In the genomic region with DNA sequence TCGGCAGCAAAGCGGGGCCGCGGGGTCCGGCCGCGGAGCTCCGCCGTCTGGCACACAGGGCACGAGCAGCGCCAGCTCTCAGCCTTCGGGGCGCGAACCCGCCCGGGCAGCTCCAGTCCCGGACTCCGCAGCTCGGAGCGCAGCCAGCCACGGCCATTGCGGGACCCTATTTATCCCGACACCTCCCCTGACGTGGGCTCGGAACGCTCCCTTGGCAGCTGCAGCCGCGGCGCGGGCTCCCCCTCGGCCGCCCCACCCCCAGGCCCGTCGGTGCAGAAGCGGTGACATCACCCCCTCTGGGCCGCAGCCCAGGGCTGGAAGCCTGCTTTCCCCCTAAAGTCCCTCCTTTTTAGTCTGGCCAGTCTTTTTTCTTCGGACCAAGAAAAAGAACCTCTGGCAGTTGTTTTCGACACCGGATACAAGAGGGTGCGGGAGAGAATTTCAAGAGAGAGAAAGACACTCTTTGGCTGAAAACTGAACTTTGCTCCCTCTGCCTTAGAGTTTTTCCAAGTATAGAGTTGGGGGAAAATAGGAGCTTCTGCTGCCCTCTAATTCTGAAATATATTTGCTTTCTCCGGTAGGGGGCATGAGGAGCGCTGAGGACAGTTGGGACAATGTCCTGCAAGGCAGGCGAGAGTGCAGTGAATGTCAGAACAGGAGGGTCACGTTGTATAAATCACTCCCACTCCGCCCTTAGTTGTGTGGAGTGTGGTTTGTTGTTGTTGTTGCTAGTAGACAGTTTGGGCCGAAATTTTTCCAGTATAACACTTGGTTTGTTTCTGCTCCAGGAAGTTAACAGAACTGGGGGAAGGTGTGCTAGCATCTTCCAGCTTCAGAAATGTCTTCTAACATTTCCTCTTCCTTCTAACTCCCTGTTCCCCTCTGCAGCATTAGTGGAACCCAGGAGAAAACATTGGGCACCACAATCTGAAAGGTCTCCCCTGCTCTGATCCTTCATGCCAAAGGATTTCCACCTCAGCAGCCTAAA, we compare ENCODE assay signal across 8 cellular contexts. TPM values are rescaled to one million over a fixed set of nuclear protein-coding genes. Genes with fewer than 3 reads are reported as not detected.
A peak's percentile ranks its signal among the peaks of the same experiment; 100 is the strongest.
DNase-seq lines count a peak whose midpoint lies in the region; ATAC-seq and TF ChIP-seq lines count a peak whose summit lies in the region.

A gene (minus strand): TSS at position 145 of the 988 bp plus-strand sequence. CDS start 280 bp downstream, outside the sequence.

- 2% methylated on average over 17 of the region's 46 CpGs for WGBS in SK-N-SH (ENCODE audit: low lambda C conversion rate)
- WGBS in mesodermal cell (ENCODE audit: insufficient coverage in 2 of 2), 2 experiments = 1% methylated on average over 36 to 42 of the region's 46 CpGs
- 1% methylated on average over 37 to 41 of the region's 46 CpGs for WGBS in tibial nerve, 2 donors

- H3K9me3 ChIP-seq in SK-N-SH = no peaks in the 10 kb centered on the region
- H3K9me3 ChIP-seq in mesodermal cell (ENCODE audit: control insufficient read depth, low read length) = no peaks in the 10 kb centered on the region
- H3K9me3 ChIP-seq in tibial nerve = no peaks in the 10 kb centered on the region

- H3K27ac ChIP-seq in SK-N-SH (ENCODE audit: low read depth in 2 of 2, low read length in 1 of 2) = no peak within 1 kb of the TSS
- peak within 1 kb of the TSS; percentile 30 for H3K27ac ChIP-seq in mesodermal cell (ENCODE audit: low read depth, low read length, severe bottlenecking)
- H3K27ac ChIP-seq in tibial nerve = peak within 1 kb of the TSS; percentile 69 to 90 (median 85)

- TF ChIP-seq RAD21 in SK-N-SH (IDR thresholded peaks at IDR 0.05; ENCODE audit: low read length) = peak; percentile 69

- H3K9me2 ChIP-seq in SK-N-SH = no peaks in the 10 kb centered on the region

- CTCF ChIA-PET in SK-N-SH (lab: Yijun Ruan, JAX) = interaction anchor here (0.5 to 16.2 kb wide), 82 partner anchors 9 to 817 kb away, joined by 3 to 280 read pairs (median 4); a partner anchor contains a TSS

- POLR2A ChIA-PET in SK-N-SH (lab: Yijun Ruan, JAX) = interaction anchor here (1.1 kb wide), 1 partner anchor 261 kb away, joined by 3 read pairs; a partner anchor contains a TSS

- H3K79me2 ChIP-seq in SK-N-SH (ENCODE audit: insufficient read depth) = peaks cover 5% of the 10 kb centered on the region; the same call in 1 of the 2 replicates

- H3K36me3 Mint-ChIP-seq in CD14-positive monocyte = no peaks in the 10 kb centered on the region

- H2AFZ ChIP-seq in SK-N-SH (ENCODE audit: low read depth) = peak within 1 kb of the TSS; percentile 45; the same call in 1 of the 2 replicates

- H3K4me3 Mint-ChIP-seq in CD14-positive monocyte = peak within 1 kb of the TSS; percentile 75 to 93

- H3K27me3 Mint-ChIP-seq in CD14-positive monocyte (ENCODE audit: low read depth in 3 of 3) = peaks cover 37 to 59% (median 37%) of the 10 kb centered on the region in 3 donors

- peak in 1 of 2 donors; percentile 26 for TF ChIP-seq POLR2A in tibial nerve (IDR thresholded peaks at IDR 0.05)

- no peaks in the 10 kb centered on the region for H3F3A ChIP-seq in SK-N-SH (replicated peaks; ENCODE audit: insufficient read depth)

- H3K9me3 Mint-ChIP-seq in CD14-positive monocyte = peaks cover 0 to 3% (median 0%) of the 10 kb centered on the region in 7 donors

- intact Hi-C loops in CD14-positive monocyte (cut with micrococcal nuclease) = no loop called here

- TF ChIP-seq EP300 in SK-N-SH (IDR thresholded peaks at IDR 0.05; ENCODE audit: borderline replicate concordance in 1 of 2, low read depth in 1 of 2, low read length in 1 of 2) (no peak), tibial nerve (IDR thresholded peaks at IDR 0.05) (peak in 1 of 2 donors; percentile 22)

- H3K4me3 ChIP-seq in Jurkat, Clone E6-1 (ENCODE audit: low read length) = peak within 1 kb of the TSS; percentile 46
- H3K4me3 ChIP-seq in SK-N-SH (ENCODE audit: low read depth in 2 of 2, low read length in 1 of 2) = peak within 1 kb of the TSS; percentile 51 to 54
- H3K4me3 ChIP-seq in epithelial cell of proximal tubule (ENCODE audit: low read depth, low read length) = peak within 1 kb of the TSS; percentile 63
- H3K4me3 ChIP-seq in mesodermal cell (ENCODE audit: extremely low read depth, insufficient read depth, low read length, poor library complexity, severe bottlenecking) = peak within 1 kb of the TSS; percentile 46
- peak within 1 kb of the TSS; percentile 48 to 73 (median 65) for H3K4me3 ChIP-seq in tibial nerve

- no peaks in the 10 kb centered on the region for H3K36me3 ChIP-seq in SK-N-SH (replicated peaks in 1 of 2; ENCODE audit: control insufficient read depth in 1 of 2, insufficient read depth in 2 of 2, low read length in 1 of 2)
- no peaks in the 10 kb centered on the region for H3K36me3 ChIP-seq in mesodermal cell (ENCODE audit: control insufficient read depth, insufficient read depth, low read length)
- no peaks in the 10 kb centered on the region for H3K36me3 ChIP-seq in tibial nerve

- DNase-seq in CD14-positive monocyte (ENCODE audit: low spot score) (peak; percentile 51), SK-N-SH (peak; percentile 77), epithelial cell of proximal tubule (ENCODE audit: low read depth) (no peak), tibial nerve (ENCODE audit: low spot score in 2 of 2) (peak; percentile 46 to 64), NCI-H1436 (lab: John Stamatoyannopoulos, UW) (no peak)
- peak; percentile 21 for DNase-seq in Jurkat, Clone E6-1 (ENCODE audit: low read depth, low spot score)

- peaks cover 39% of the 10 kb centered on the region; the same call in 1 of the 2 replicates for H3K27me3 ChIP-seq in SK-N-SH (ENCODE audit: insufficient read depth)
- no peaks in the 10 kb centered on the region for H3K27me3 ChIP-seq in tibial nerve

- peak within 1 kb of the TSS in 2 of 7 donors; percentile 57 to 80 for H3K27ac Mint-ChIP-seq in CD14-positive monocyte

- H3K4me1 Mint-ChIP-seq in CD14-positive monocyte = peaks cover 40% of the 10 kb centered on the region

- peak; percentile 24 for ATAC-seq in GM19025 (IDR thresholded peaks at IDR 0.05; ENCODE audit: low read depth, unreplicated experiment)

- H3K4me1 ChIP-seq in SK-N-SH (ENCODE audit: control insufficient read depth in 1 of 2, insufficient read depth in 2 of 2, low read depth in 1 of 2, low read length in 1 of 2) (peaks cover 0 to 26% of the 10 kb centered on the region in 2 experiments; a peak in 2 of 4 replicates), mesodermal cell (ENCODE audit: control insufficient read depth, insufficient read depth, low read length, poor library complexity, severe bottlenecking) (no peaks in the 10 kb centered on the region), tibial nerve (peaks cover 0 to 65% (median 17%) of the 10 kb centered on the region in 4 donors)

- H3K9ac ChIP-seq in SK-N-SH = no peak within 1 kb of the TSS

- peak within 1 kb of the TSS; percentile 70 for H3K4me2 ChIP-seq in SK-N-SH

- H4K20me1 ChIP-seq in SK-N-SH (ENCODE audit: insufficient read depth) = no peaks in the 10 kb centered on the region

- TF ChIP-seq CTCF in CD14-positive monocyte (IDR thresholded peaks at IDR 0.05) (peak; percentile 81), SK-N-SH (IDR thresholded peaks at IDR 0.05) (peak; percentile 82), epithelial cell of proximal tubule (conservative IDR thresholded peaks at IDR 0.05; ENCODE audit: low read depth, low read length) (peak; percentile 80), tibial nerve (IDR thresholded peaks at IDR 0.05) (peak; percentile 57 to 81 (median 73))

TF ChIP-seq in SK-N-SH, 30 proteins besides CTCF, POLR2A, EP300 and RAD21:
- TF ChIP-seq TEAD4 (IDR thresholded peaks at IDR 0.05; ENCODE audit: borderline replicate concordance, insufficient read depth) = no peak
- TF ChIP-seq MXI1 (IDR thresholded peaks at IDR 0.05; ENCODE audit: low read depth, low read length) = peak; percentile 41; the same call in 1 of the 2 replicates
- no peak for TF ChIP-seq SIN3A (IDR thresholded peaks at IDR 0.05; ENCODE audit: borderline replicate concordance, low read depth, low read length)
- TF ChIP-seq SMC3 (IDR thresholded peaks at IDR 0.05; ENCODE audit: low read depth, low read length) = peak; percentile 56
TF ChIP-seq in SK-N-SH: peak in this region for 2.

RNA-seq across cellular contexts. Expression of the gene that starts here (rescaled TPM):
- polyA plus RNA-seq in CD14-positive monocyte = not detected
- polyA plus RNA-seq in Jurkat, Clone E6-1 (2012; ENCODE audit: insufficient read depth, insufficient read length) = not detected
- 0.03 TPM in 1 of 2 replicates, not detected in the other for polyA plus RNA-seq in SK-N-SH (2012; rRNA removed)
- 0.04 TPM in 1 of 2 replicates, not detected in the other for polyA plus RNA-seq in SK-N-SH (2012; cell fraction: cytosol; rRNA removed)
- 0.04 and 0.05 TPM in 2 replicates for polyA plus RNA-seq in SK-N-SH (2012; cell fraction: nucleus; rRNA removed)
- 0.06 TPM in 1 of 2 replicates, not detected in the other for total RNA-seq in epithelial cell of proximal tubule
- polyA plus RNA-seq in mesodermal cell (2013, experiment 1 of 2) = 1.5 TPM
- polyA plus RNA-seq in mesodermal cell (2013, experiment 2 of 2) = 0.71 TPM
- total RNA-seq in tibial nerve = 100 to 1,000 TPM in 1 of 4 donors, 10 to 100 TPM in 3; 28.2 to 236 (median 52.6) TPM

Comparison
In these comparisons a context has a peak if more than half of its experiments do, and no peak if none do; other contexts are left out.
1. RNA of the gene that starts here (total RNA-seq): 28.2 to 236 TPM in tibial nerve; 0.06 TPM in epithelial cell of proximal tubule; every median in the first group is over 10 times any median in the second.
2. Peak in DNase-seq in CD14-positive monocyte; RNA of the gene not detected or under 1 TPM.
3. Peak in DNase-seq, H3K4me3 ChIP-seq and H3K4me2 ChIP-seq in SK-N-SH; RNA of the gene not detected or under 1 TPM.
4. DNase-seq: peak in Jurkat, Clone E6-1 (single experiment) and tibial nerve (2 of 2); none in epithelial cell of proximal tubule (single experiment) and NCI-H1436 (single experiment).
5. H3K27ac ChIP-seq: peak in mesodermal cell (single experiment) and tibial nerve (4 of 4); none in SK-N-SH (0 of 2).
6. Peak in every context shown above with its lines, with median percentiles within 50 percentile points of each other: CTCF ChIP-seq and H3K4me3 ChIP-seq.